15 cellular contexts compared by ENCODE assay signal in the genomic region with DNA sequence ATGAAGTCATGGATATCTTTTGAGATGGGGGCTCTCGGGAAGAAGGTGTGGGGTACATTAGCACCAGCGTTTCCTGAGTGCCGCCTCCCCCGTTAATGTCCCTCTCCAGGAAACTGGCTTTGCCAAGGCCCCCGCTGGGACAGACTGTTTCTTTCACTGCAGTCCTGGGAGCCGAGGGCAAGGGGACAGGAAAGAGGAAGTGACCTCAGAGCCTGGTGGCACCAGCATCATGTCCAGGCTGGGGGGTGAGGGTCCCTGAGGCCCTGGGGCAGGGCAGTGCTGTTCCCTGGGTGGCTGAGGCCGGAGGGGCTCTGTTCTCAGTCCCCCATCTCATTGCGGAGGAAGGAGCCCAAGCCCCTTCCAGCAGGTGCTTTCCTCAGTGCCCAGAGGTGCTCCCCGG. TPM values are rescaled to one million over a fixed set of nuclear protein-coding genes. Genes with fewer than 3 reads are reported as not detected.
DNase-seq lines count a peak whose midpoint lies in the region; ATAC-seq and TF ChIP-seq lines count a peak whose summit lies in the region.
"Had no signal": no experiment of that assay in that cellular context is flagged by ENCODE, and none has a peak within 500 bp of the region (broad histone marks: within the 10 kb centered on the region; RNA-seq: fewer than 3 reads in every experiment).

No MANE protein-coding gene starts in this region.

- DNase-seq in A673 (ENCODE audit: low spot score) (no peak), NT2/D1 (ENCODE audit: low read depth, low spot score) (no peak), dorsolateral prefrontal cortex (peak in 1 of 10 donors; percentile 48), midbrain (lab: John Stamatoyannopoulos, UW) (peak; percentile 14), mesothelial cell of epicardium (ENCODE audit: low spot score in 2 of 2, unreplicated experiment in 2 of 2) (no peak), hepatic stellate cell (ENCODE audit: low spot score) (no peak)
- DNase-seq in activated CD4-positive, alpha-beta T cell treated with anti-CD3 and anti-CD28 coated beads for 36 hours: no peak
- no peak for DNase-seq in activated naive CD4-positive, alpha-beta T cell treated with anti-CD3 and anti-CD28 coated beads, Interleukin-2, amount 10 ng/mL, durations not matched to agents 7 days and 5 days
- DNase-seq: NCI-H226, NCI-H526 treated with DMSO at 0.1 percent for 48 hours had no signal

- POLR2A ChIA-PET in A673 (lab: Charles Lee; ENCODE audit: low non-redundant PET): no interaction called here
- POLR2A ChIA-PET in activated CD4-positive, alpha-beta T cell treated with anti-CD3 and anti-CD28 coated beads for 36 hours (lab: Charles Lee): no interaction called here

- TF ChIP-seq CTCF in A673 (conservative IDR thresholded peaks at IDR 0.05; ENCODE audit: low read depth, low read length) (no peak), dorsolateral prefrontal cortex (IDR thresholded peaks at IDR 0.05 in 54 of 56, conservative IDR thresholded peaks at IDR 0.05 in 2 of 56; ENCODE audit: low read depth in 1 of 56, partially characterized antibody in 56 of 56) (no peak), mesothelial cell of epicardium (IDR thresholded peaks at IDR 0.05; ENCODE audit: unreplicated experiment) (no peak)

- peak overlapping the region; percentile 52 for H3K9ac ChIP-seq in NT2/D1 (ENCODE audit: insufficient read length, low read depth)

- intact Hi-C loops in A673 (cut with micrococcal nuclease; ENCODE audit: unreplicated experiment): no loop called here
- intact Hi-C loops in dorsolateral prefrontal cortex (cut with DNase I): loop anchor here in 1 of 2 donors (10.0 kb wide), 2 partner anchors 251 to 321 kb away; no protein-coding TSS in a partner anchor
- intact Hi-C loops in activated CD4-positive, alpha-beta T cell treated with anti-CD3 and anti-CD28 coated beads for 36 hours (cut with DNase I, micrococcal nuclease): no loop called here

- H3K27ac ChIP-seq in A673 (ENCODE audit: low read depth, low read length, poor library complexity, severe bottlenecking) (peak overlapping the region; percentile 16), dorsolateral prefrontal cortex (peak overlapping the region in 57 of 59 donors; percentile 7 to 97 (median 87))

- peaks cover 37% of the 10 kb centered on the region for H3K4me1 Mint-ChIP-seq in activated CD4-positive, alpha-beta T cell treated with anti-CD3 and anti-CD28 coated beads for 36 hours
- H3K4me1 Mint-ChIP-seq in mesothelial cell of epicardium: peaks cover 33% of the 10 kb centered on the region
- H3K4me1 Mint-ChIP-seq in activated naive CD4-positive, alpha-beta T cell treated with anti-CD3 and anti-CD28 coated beads, Interleukin-2, amount 10 ng/mL, durations not matched to agents 7 days and 5 days: peaks cover 40% of the 10 kb centered on the region

- H3K36me3 ChIP-seq in A673 (ENCODE audit: insufficient read depth, low read length, poor library complexity, severe bottlenecking) (no peaks in the 10 kb centered on the region), NT2/D1 (ENCODE audit: insufficient read depth, insufficient read length, low read length) (peaks cover 65% of the 10 kb centered on the region)

- H3K36me3 Mint-ChIP-seq in activated CD4-positive, alpha-beta T cell treated with anti-CD3 and anti-CD28 coated beads for 36 hours (ENCODE audit: low read depth): peaks cover 29% of the 10 kb centered on the region
- H3K36me3 Mint-ChIP-seq in mesothelial cell of epicardium: peaks cover 3% of the 10 kb centered on the region
- peaks cover 18% of the 10 kb centered on the region for H3K36me3 Mint-ChIP-seq in activated naive CD4-positive, alpha-beta T cell treated with anti-CD3 and anti-CD28 coated beads, Interleukin-2, amount 10 ng/mL, durations not matched to agents 7 days and 5 days

- H3K4me3 Mint-ChIP-seq in activated CD4-positive, alpha-beta T cell treated with anti-CD3 and anti-CD28 coated beads for 36 hours: no peak overlapping the region
- no peak overlapping the region for H3K4me3 Mint-ChIP-seq in mesothelial cell of epicardium
- H3K4me3 Mint-ChIP-seq in activated naive CD4-positive, alpha-beta T cell treated with anti-CD3 and anti-CD28 coated beads, Interleukin-2, amount 10 ng/mL, durations not matched to agents 7 days and 5 days: no peak overlapping the region
- H3K4me3 Mint-ChIP-seq: CD14-positive monocyte had no signal

- H3K27me3 Mint-ChIP-seq in activated CD4-positive, alpha-beta T cell treated with anti-CD3 and anti-CD28 coated beads for 36 hours: no peaks in the 10 kb centered on the region
- no peaks in the 10 kb centered on the region for H3K27me3 Mint-ChIP-seq in mesothelial cell of epicardium (ENCODE audit: low read depth)
- no peaks in the 10 kb centered on the region for H3K27me3 Mint-ChIP-seq in activated naive CD4-positive, alpha-beta T cell treated with anti-CD3 and anti-CD28 coated beads, Interleukin-2, amount 10 ng/mL, durations not matched to agents 7 days and 5 days

- ATAC-seq in activated CD4-positive, alpha-beta T cell treated with anti-CD3 and anti-CD28 coated beads for 36 hours: no peak

- no TSS peak for BruUV-seq in A673 (replicated peaks; lab: Mats Ljungman, UMichigan)

- H3K27ac Mint-ChIP-seq in activated CD4-positive, alpha-beta T cell treated with anti-CD3 and anti-CD28 coated beads for 36 hours: no peak overlapping the region
- no peak overlapping the region for H3K27ac Mint-ChIP-seq in mesothelial cell of epicardium
- no peak overlapping the region for H3K27ac Mint-ChIP-seq in activated naive CD4-positive, alpha-beta T cell treated with anti-CD3 and anti-CD28 coated beads, Interleukin-2, amount 10 ng/mL, durations not matched to agents 7 days and 5 days

- H3K4me3 ChIP-seq in A673 (ENCODE audit: low read depth, low read length, poor library complexity, severe bottlenecking) (no peak overlapping the region), NT2/D1 (ENCODE audit: insufficient read length, low read depth) (no peak overlapping the region), dorsolateral prefrontal cortex (peak overlapping the region in 49 of 59 donors; percentile 0 to 51 (median 30))
- H3K4me3 ChIP-seq: HAP-1 had no signal

- H3K4me1 ChIP-seq in A673 (ENCODE audit: insufficient read depth, low read length, poor library complexity, severe bottlenecking) (peaks cover 8% of the 10 kb centered on the region), NT2/D1 (ENCODE audit: insufficient read depth, insufficient read length) (peaks cover 65% of the 10 kb centered on the region)
- H3K4me1 ChIP-seq: HAP-1 had no signal

- H3K9me3 ChIP-seq in A673 (ENCODE audit: low read depth, low read length, poor library complexity, severe bottlenecking): no peaks in the 10 kb centered on the region
- H3K9me3 ChIP-seq in NT2/D1 (ENCODE audit: insufficient read depth, low read length): no peaks in the 10 kb centered on the region
- H3K9me3 ChIP-seq: HAP-1 had no signal

- CTCF ChIA-PET in A673 (lab: Charles Lee): no interaction called here
- CTCF ChIA-PET in activated CD4-positive, alpha-beta T cell treated with anti-CD3 and anti-CD28 coated beads for 36 hours (lab: Charles Lee): interaction anchor here (0.6 kb wide), 1 partner anchor 212 kb away, joined by 4 read pairs; no protein-coding TSS in a partner anchor
- CTCF ChIA-PET in activated naive CD4-positive, alpha-beta T cell treated with anti-CD3 and anti-CD28 coated beads, Interleukin-2, amount 10 ng/mL, durations not matched to agents 7 days and 5 days (lab: Charles Lee): interaction anchor here (0.9 to 1.4 kb wide), 2 partner anchors 9 to 14 kb away, joined by 3 read pairs; no protein-coding TSS in a partner anchor

- H3K9me3 Mint-ChIP-seq in activated CD4-positive, alpha-beta T cell treated with anti-CD3 and anti-CD28 coated beads for 36 hours (ENCODE audit: low read depth): no peaks in the 10 kb centered on the region
- no peaks in the 10 kb centered on the region for H3K9me3 Mint-ChIP-seq in mesothelial cell of epicardium
- H3K9me3 Mint-ChIP-seq in activated naive CD4-positive, alpha-beta T cell treated with anti-CD3 and anti-CD28 coated beads, Interleukin-2, amount 10 ng/mL, durations not matched to agents 7 days and 5 days: no peaks in the 10 kb centered on the region
- H3K9me3 Mint-ChIP-seq: CD14-positive monocyte had no signal

- H3K27me3 ChIP-seq in A673 (replicated peaks; ENCODE audit: insufficient read depth, low read depth, low read length, poor library complexity) (no peaks in the 10 kb centered on the region), NT2/D1 (ENCODE audit: insufficient read depth, insufficient read length) (no peaks in the 10 kb centered on the region), dorsolateral prefrontal cortex (no peaks in the 10 kb centered on the region)

RNA-seq across cellular contexts. Expression of gene PFKL, which starts 5.8 kb away (rescaled TPM):
- total RNA-seq in A673 (2021) (112 and 122 TPM in 2 replicates), dorsolateral prefrontal cortex (100 to 1,000 TPM; 102 to 205 (median 156) TPM), mesothelial cell of epicardium (147 to 160 TPM (median 155 TPM) in 3 replicates)
- total RNA-seq in activated CD4-positive, alpha-beta T cell treated with anti-CD3 and anti-CD28 coated beads for 36 hours: 100 to 1,000 TPM; 167 to 202 TPM

RNA-seq across cellular contexts. Expression of gene AIRE, which starts 20.0 kb away (rescaled TPM):
- total RNA-seq in A673 (2021) (not detected in 2 replicates), dorsolateral prefrontal cortex (1 to 10 TPM in 112 of 120 experiments, under 1 TPM in 8; 0.62 to 5.4 (median 2.0) TPM), mesothelial cell of epicardium (0.13 to 0.23 TPM (median 0.18 TPM) in 3 replicates)
- total RNA-seq in activated CD4-positive, alpha-beta T cell treated with anti-CD3 and anti-CD28 coated beads for 36 hours: not detected
- total RNA-seq: A172, LHCN-M2 had no signal

RNA-seq across cellular contexts. Expression of gene CFAP410, which starts 33.5 kb away (rescaled TPM):
- total RNA-seq in A673 (2021): 13.3 and 14.0 TPM in 2 replicates
- total RNA-seq in dorsolateral prefrontal cortex: 10 to 100 TPM; 23.3 to 59.4 (median 39.0) TPM
- 10 to 100 TPM in 1 of 2 experiments, 1 to 10 TPM in 1; 7.3 to 11.4 TPM for total RNA-seq in activated CD4-positive, alpha-beta T cell treated with anti-CD3 and anti-CD28 coated beads for 36 hours
- 27.6 to 34.0 TPM (median 32.0 TPM) in 3 replicates for total RNA-seq in mesothelial cell of epicardium

RNA-seq across cellular contexts. Expression of gene DNMT3L, which starts 44.0 kb away (rescaled TPM):
- total RNA-seq in A673 (2021) (not detected in 2 replicates), dorsolateral prefrontal cortex (not detected), mesothelial cell of epicardium (not detected in 3 replicates)
- total RNA-seq in activated CD4-positive, alpha-beta T cell treated with anti-CD3 and anti-CD28 coated beads for 36 hours: not detected
- total RNA-seq: A172, LHCN-M2 had no signal

RNA-seq across cellular contexts. Expression of gene TRPM2, which starts 47.7 kb away (rescaled TPM):
- total RNA-seq in A673 (2021) (0.21 TPM in 1 of 2 replicates, not detected in the other), dorsolateral prefrontal cortex (10 to 100 TPM; 29.8 to 83.7 (median 54.3) TPM), mesothelial cell of epicardium (0.09 to 0.16 TPM (median 0.09 TPM) in 3 replicates)
- total RNA-seq in activated CD4-positive, alpha-beta T cell treated with anti-CD3 and anti-CD28 coated beads for 36 hours: 1 to 10 TPM; 1.5 to 1.7 TPM
- total RNA-seq: G401, LHCN-M2 had no signal

Comparison
In these comparisons a context has a peak if more than half of its experiments do, and no peak if none do; other contexts are left out.
1. H3K4me3 ChIP-seq: peak in dorsolateral prefrontal cortex (49 of 59); none in A673 (single experiment) and NT2/D1 (single experiment).